In genomic region chr13:113034451-113035208, GRCh38 we compare ENCODE assay signal across 8 cellular contexts.
A peak's percentile ranks its signal among the peaks of the same experiment; 100 is the strongest.
DNase-seq lines count a peak whose midpoint lies in the region; ATAC-seq, FAIRE-seq and TF ChIP-seq lines count a peak whose summit lies in the region.

No MANE protein-coding gene starts in this region.

- intact Hi-C loops in thyroid gland (cut with DNase I), result no loop called here

- H3K27me3 ChIP-seq in brain microvascular endothelial cell (replicated peaks) (no peaks in the 10 kb centered on the region), thyroid gland (no peaks in the 10 kb centered on the region)

- no peaks in the 10 kb centered on the region for H3K9me3 ChIP-seq in A549
- H3K9me3 ChIP-seq in thyroid gland, result no peaks in the 10 kb centered on the region

- H3K4me2 ChIP-seq in A549, result peak overlapping the region; percentile 41; the same call in 2 of the 3 replicates

- peak overlapping the region in 1 of 2 experiments; percentile 50; a peak in 1 of 6 replicates for H3K27ac ChIP-seq in A549
- no peak overlapping the region for H3K27ac ChIP-seq in brain microvascular endothelial cell
- H3K27ac ChIP-seq in thyroid gland, result no peak overlapping the region

- POLR2A ChIA-PET in A549 (lab: Yijun Ruan, JAX), result no interaction called here

- CTCF ChIA-PET in A549 (lab: Yijun Ruan, JAX), result interaction anchor here (0.6 to 1.9 kb wide), 17 partner anchors 11 to 417 kb away, joined by 3 to 7 read pairs (median 3); no protein-coding TSS in a partner anchor

- H3K4me1 ChIP-seq in A549 (no peaks in the 10 kb centered on the region), thyroid gland (no peaks in the 10 kb centered on the region)

- no peak for TF ChIP-seq EP300 in A549 (IDR thresholded peaks at IDR 0.05)

- DNase-seq in A549 (ENCODE audit: low read depth in 1 of 2, low spot score in 1 of 2) (peak; percentile 32 to 54), HT-29 (ENCODE audit: low spot score) (peak; percentile 62), brain microvascular endothelial cell (peak; percentile 24), iris pigment epithelial cell (ENCODE audit: low read depth) (peak; percentile 52), thyroid gland (peak; percentile 37 to 50), foreskin melanocyte (no peak)
- DNase-seq in activated effector memory CD4-positive, alpha-beta T cell treated with anti-CD3 and anti-CD28 coated beads, Interleukin-2, amount 50 U/mL, for 16 hours, result no peak

- no peak for TF ChIP-seq POLR2A in A549 (IDR thresholded peaks at IDR 0.05; ENCODE audit: low read length)
- TF ChIP-seq POLR2A in thyroid gland (IDR thresholded peaks at IDR 0.05), result no peak

- peak; percentile 75 to 89 for ATAC-seq in A549
- no peak for ATAC-seq in GM21619 (IDR thresholded peaks at IDR 0.05; ENCODE audit: unreplicated experiment)

- no peak for FAIRE-seq in A549 (lab: Jason Lieb, UNC)

- in situ Hi-C loops in brain microvascular endothelial cell (cut with HindIII; ENCODE audit: low pct_ligation_motif_present, low sequenced_read_pairs), result no loop called here

- whole genome bisulfite sequencing in A549 (ENCODE audit: missing lambda C conversion rate), result 37% methylated on average over 17 of the region's 35 CpGs
- 74 to 75% methylated on average over 32 to 34 of the region's 35 CpGs for WGBS in thyroid gland, 2 donors

- TF ChIP-seq RAD21 in A549 (conservative IDR thresholded peaks at IDR 0.05 in 1 of 2, IDR thresholded peaks at IDR 0.05 in 1 of 2), result peak; percentile 69 to 75

- peak; percentile 58 for TF ChIP-seq CTCF in A549 (IDR thresholded peaks at IDR 0.05)
- TF ChIP-seq CTCF in brain microvascular endothelial cell (IDR thresholded peaks at IDR 0.05; ENCODE audit: low read depth, low read length, missing control alignments), result peak; percentile 78
- TF ChIP-seq CTCF in thyroid gland (IDR thresholded peaks at IDR 0.05), result peak; percentile 22 to 63 (median 47)

- H3K36me3 ChIP-seq in brain microvascular endothelial cell (replicated peaks) (no peaks in the 10 kb centered on the region), thyroid gland (no peaks in the 10 kb centered on the region)

- H3K4me3 ChIP-seq in A549, result no peak overlapping the region
- H3K4me3 ChIP-seq in brain microvascular endothelial cell (ENCODE audit: low read depth, low read length), result no peak overlapping the region
- H3K4me3 ChIP-seq in thyroid gland (replicated peaks in 1 of 3), result no peak overlapping the region

TF ChIP-seq in A549, 52 proteins besides CTCF, POLR2A, EP300 and RAD21:
- TF ChIP-seq ELK1 (IDR thresholded peaks at IDR 0.05; ENCODE audit: low read depth, low read length) (no peak), ESRRA (IDR thresholded peaks at IDR 0.05; ENCODE audit: borderline replicate concordance, low read length) (no peak), SREBF2 (IDR thresholded peaks at IDR 0.05) (no peak), CEBPB (IDR thresholded peaks at IDR 0.05) (peak in 1 of 2 experiments; percentile 17; a peak in 1 of 4 replicates), SMC3 (IDR thresholded peaks at IDR 0.05) (peak; percentile 76), EHF (CRISPR knock-in tag; IDR thresholded peaks at IDR 0.05) (no peak)

Comparison
In these comparisons a context has a peak if more than half of its experiments do, and no peak if none do; other contexts are left out.
1. DNase-seq: peak in A549 (2 of 2), HT-29 (single experiment), brain microvascular endothelial cell (single experiment), iris pigment epithelial cell (single experiment) and thyroid gland (2 of 2); none in activated effector memory CD4-positive, alpha-beta T cell treated with anti-CD3 and anti-CD28 coated beads, Interleukin-2, amount 50 U/mL, for 16 hours (single experiment) and foreskin melanocyte (single experiment).
2. Peak in every context shown above with its lines, with median percentiles within 50 percentile points of each other: CTCF ChIP-seq.